Comparison of ENCODE assay signal across 35 cellular contexts in genomic region chr1:205370780-205371179, GRCh38. TPM values are rescaled to one million over a fixed set of nuclear protein-coding genes. Genes with fewer than 3 reads are reported as not detected.
DNase-seq lines count a peak whose midpoint lies in the region; ATAC-seq, FAIRE-seq and TF ChIP-seq lines count a peak whose summit lies in the region.
"Had no signal": no experiment of that assay in that cellular context is flagged by ENCODE, and none has a peak within 500 bp of the region (broad histone marks: within the 10 kb centered on the region; RNA-seq: fewer than 3 reads in every experiment).

No MANE protein-coding gene starts in this region.

- H3K4me1 ChIP-seq in astrocyte (ENCODE audit: insufficient read depth, low read length) (peaks cover 56% of the 10 kb centered on the region), pancreas (peaks cover 33 to 67% (median 64%) of the 10 kb centered on the region in 3 donors), SK-N-SH (ENCODE audit: control insufficient read depth in 1 of 2, insufficient read depth in 2 of 2, low read depth in 1 of 2, low read length in 1 of 2) (peaks cover 2 to 27% of the 10 kb centered on the region in 2 experiments)
- H3K4me1 ChIP-seq: prostate gland had no signal

- H3K27me3 Mint-ChIP-seq in astrocyte (ENCODE audit: low read depth, unreplicated experiment), result no peaks in the 10 kb centered on the region

- H3K36me3 ChIP-seq in astrocyte (ENCODE audit: insufficient read depth, low read length), result no peaks in the 10 kb centered on the region
- H3K36me3 ChIP-seq in pancreas, result no peaks in the 10 kb centered on the region
- no peaks in the 10 kb centered on the region for H3K36me3 ChIP-seq in SK-N-SH (replicated peaks in 1 of 2; ENCODE audit: control insufficient read depth in 1 of 2, insufficient read depth in 2 of 2, low read length in 1 of 2)
- H3K36me3 ChIP-seq: neutrophil, prostate gland, tibial artery had no signal

- FAIRE-seq in astrocyte (lab: Jason Lieb, UNC) (no peak), pancreas (lab: Jason Lieb, UNC) (no peak)

- TF ChIP-seq RAD21 in SK-N-SH (IDR thresholded peaks at IDR 0.05; ENCODE audit: low read length), result no peak

- no peaks in the 10 kb centered on the region for H3K9me2 ChIP-seq in SK-N-SH

- CTCF ChIA-PET in SK-N-SH (lab: Yijun Ruan, JAX), result interaction anchor here (1.0 to 1.3 kb wide), 4 partner anchors 35 to 153 kb away, joined by 3 to 5 read pairs (median 4); no protein-coding TSS in a partner anchor

- no peaks in the 10 kb centered on the region for H3K79me2 ChIP-seq in astrocyte (ENCODE audit: insufficient read depth, low read length)
- H3K79me2 ChIP-seq in SK-N-SH (ENCODE audit: insufficient read depth), result no peaks in the 10 kb centered on the region

- H3K9me3 Mint-ChIP-seq in astrocyte (ENCODE audit: unreplicated experiment), result no peaks in the 10 kb centered on the region
- H3K9me3 Mint-ChIP-seq: activated naive CD8-positive, alpha-beta T cell treated with anti-CD3 and anti-CD28 coated beads, Interleukin-2, amount 50 U/mL, for 24 hours; activated T-cell treated with anti-CD3 and anti-CD28 coated beads, Interleukin-2, amount 50 U/mL, for 72 hours; dendritic cell treated with granulocyte-macrophage colony-stimulating factor and Interleukin-4, amounts not matched to agents 40 ng/mL and 50 ng/mL, for 4 days had no signal

- no peaks in the 10 kb centered on the region for H3K36me3 Mint-ChIP-seq in astrocyte (ENCODE audit: low read depth, unreplicated experiment)
- H3K36me3 Mint-ChIP-seq: activated CD8-positive, alpha-beta memory T cell treated with anti-CD3 and anti-CD28 coated beads, Interleukin-2, amount 10 ng/mL, durations not matched to agents 7 days and 5 days; naive B cell had no signal

- peaks cover 30% of the 10 kb centered on the region for H3F3A ChIP-seq in SK-N-SH (replicated peaks; ENCODE audit: insufficient read depth)

- peak overlapping the region; percentile 88 for H3K27ac Mint-ChIP-seq in astrocyte (ENCODE audit: unreplicated experiment)
- H3K27ac Mint-ChIP-seq: activated CD8-positive, alpha-beta memory T cell treated with anti-CD3 and anti-CD28 coated beads, Interleukin-2, amount 10 ng/mL, durations not matched to agents 7 days and 5 days; activated naive CD8-positive, alpha-beta T cell treated with anti-CD3 and anti-CD28 coated beads, Interleukin-2, amount 50 U/mL, for 24 hours; activated T-cell treated with anti-CD3 and anti-CD28 coated beads, Interleukin-2, amount 50 U/mL, for 72 hours; dendritic cell treated with granulocyte-macrophage colony-stimulating factor and Interleukin-4, amounts not matched to agents 40 ng/mL and 50 ng/mL, for 4 days had no signal

- H3K4me1 Mint-ChIP-seq in astrocyte (ENCODE audit: low read depth, unreplicated experiment), result peaks cover 58% of the 10 kb centered on the region

- POLR2A ChIA-PET in SK-N-SH (lab: Yijun Ruan, JAX), result no interaction called here

- no peak overlapping the region for H2AFZ ChIP-seq in astrocyte (ENCODE audit: low read depth, low read length)
- no peak overlapping the region for H2AFZ ChIP-seq in SK-N-SH (ENCODE audit: low read depth)
- H2AFZ ChIP-seq: GM23248 had no signal

- H3K9ac ChIP-seq in astrocyte (ENCODE audit: low read length) (no peak overlapping the region), SK-N-SH (no peak overlapping the region)
- H3K9ac ChIP-seq: GM23248 had no signal

- H3K9me3 ChIP-seq in astrocyte (ENCODE audit: insufficient read depth, low read depth, low read length), result no peaks in the 10 kb centered on the region
- no peaks in the 10 kb centered on the region for H3K9me3 ChIP-seq in pancreas
- no peaks in the 10 kb centered on the region for H3K9me3 ChIP-seq in SK-N-SH
- H3K9me3 ChIP-seq: neutrophil, prostate gland, tibial artery had no signal

- no peak overlapping the region for H3K4me3 ChIP-seq in astrocyte (ENCODE audit: insufficient read depth, low read depth, low read length)
- H3K4me3 ChIP-seq in pancreas, result no peak overlapping the region
- H3K4me3 ChIP-seq in SK-N-SH (ENCODE audit: low read depth in 2 of 2, low read length in 1 of 2), result no peak overlapping the region
- H3K4me3 ChIP-seq: GM23248, prostate gland, tibial artery had no signal

- no peak overlapping the region for H3K4me3 Mint-ChIP-seq in astrocyte (ENCODE audit: unreplicated experiment)
- H3K4me3 Mint-ChIP-seq: activated CD8-positive, alpha-beta memory T cell treated with anti-CD3 and anti-CD28 coated beads, Interleukin-2, amount 10 ng/mL, durations not matched to agents 7 days and 5 days; activated naive CD8-positive, alpha-beta T cell treated with anti-CD3 and anti-CD28 coated beads, Interleukin-2, amount 50 U/mL, for 24 hours; activated T-cell treated with anti-CD3 and anti-CD28 coated beads, Interleukin-2, amount 50 U/mL, for 72 hours; dendritic cell treated with granulocyte-macrophage colony-stimulating factor and Interleukin-4, amounts not matched to agents 40 ng/mL and 50 ng/mL, for 4 days; naive B cell had no signal

- no peak for TF ChIP-seq CTCF in astrocyte (IDR thresholded peaks at IDR 0.05; ENCODE audit: insufficient read depth, low read depth, low read length)
- TF ChIP-seq CTCF in pancreas (IDR thresholded peaks at IDR 0.05), result no peak
- no peak for TF ChIP-seq CTCF in SK-N-SH (IDR thresholded peaks at IDR 0.05)

- intact Hi-C loops in pancreas (cut with DNase I), result no loop called here

- peak; percentile 72 to 84 (median 80) for ATAC-seq in pancreas
- ATAC-seq: activated CD8-positive, alpha-beta memory T cell treated with anti-CD3 and anti-CD28 coated beads, Interleukin-2, amount 10 ng/mL, durations not matched to agents 7 days and 5 days; activated naive CD8-positive, alpha-beta T cell treated with anti-CD3 and anti-CD28 coated beads, Interleukin-2, amount 50 U/mL, for 24 hours; activated T-cell treated with anti-CD3 and anti-CD28 coated beads, Interleukin-2, amount 50 U/mL, for 72 hours; left ventricle myocardium superior; sciatic nerve had no signal

- H3K27me3 ChIP-seq in astrocyte (ENCODE audit: insufficient read depth, low read length), result no peaks in the 10 kb centered on the region
- H3K27me3 ChIP-seq in pancreas, result no peaks in the 10 kb centered on the region
- H3K27me3 ChIP-seq in SK-N-SH (ENCODE audit: insufficient read depth), result no peaks in the 10 kb centered on the region
- H3K27me3 ChIP-seq: tibial artery had no signal

- H4K20me1 ChIP-seq in astrocyte (ENCODE audit: insufficient read depth, low read length) (no peaks in the 10 kb centered on the region), SK-N-SH (ENCODE audit: insufficient read depth) (no peaks in the 10 kb centered on the region)

- H3K4me2 ChIP-seq in astrocyte (ENCODE audit: low read length) (no peak overlapping the region), SK-N-SH (no peak overlapping the region)

- no peak for TF ChIP-seq EP300 in SK-N-SH (IDR thresholded peaks at IDR 0.05; ENCODE audit: borderline replicate concordance in 1 of 2, low read depth in 1 of 2, low read length in 1 of 2)

- no peak overlapping the region for H3K27ac ChIP-seq in astrocyte (ENCODE audit: low read depth, low read length)
- H3K27ac ChIP-seq in pancreas, result peak overlapping the region in 1 of 4 donors; percentile 54
- no peak overlapping the region for H3K27ac ChIP-seq in SK-N-SH (ENCODE audit: low read depth in 2 of 2, low read length in 1 of 2)
- H3K27ac ChIP-seq: GM23248, neutrophil, prostate gland, tibial artery had no signal

- peak; percentile 69 for DNase-seq in NCI-H1092 treated with DMSO at 0.1 percent for 48 hours (lab: John Stamatoyannopoulos, UW)
- DNase-seq in NCI-H2029 treated with DMSO at 0.1 percent for 48 hours (lab: John Stamatoyannopoulos, UW), result peak; percentile 36
- no peak for DNase-seq in astrocyte (ENCODE audit: low read depth)
- peak in 4 of 6 donors; percentile 34 to 85 (median 57) for DNase-seq in pancreas
- DNase-seq in SK-N-SH, result no peak
- DNase-seq in activated T-cell treated with anti-CD3 and anti-CD28 coated beads, Interleukin-2, amount 50 U/mL, for 1 hour, result no peak
- DNase-seq in activated CD8-positive, alpha-beta memory T cell treated with anti-CD3 and anti-CD28 coated beads for 24 hours, result no peak
- DNase-seq: activated CD4-positive, alpha-beta T cell treated with anti-CD3 and anti-CD28 coated beads, Interleukin-2, amount 50 U/mL, for 1 hour; activated CD4-positive, CD25-positive, alpha-beta regulatory T cell; activated CD8-positive, alpha-beta memory T cell treated with anti-CD3 and anti-CD28 coated beads, Interleukin-2, amount 10 ng/mL, durations not matched to agents 7 days and 5 days; activated naive CD4-positive, alpha-beta T cell; activated naive CD8-positive, alpha-beta T cell treated with anti-CD3 and anti-CD28 coated beads, Interleukin-2, amount 50 U/mL, for 24 hours; activated T-cell treated with anti-CD3 and anti-CD28 coated beads, Interleukin-2, amount 50 U/mL, for 72 hours; central memory CD4-positive, alpha-beta T cell; DMS79; GDM1; GM23248; islet precursor cell; Karpas-422; left ventricle myocardium superior; naive B cell; NCI-H187 treated with DMSO at 0.1 percent for 48 hours; NK-92 treated with Interleukin-12 subunit alpha and Interleukin-12 subunit beta, amount 100 ng/mL, for 24 hours; stimulated activated CD4-positive, alpha-beta T cell treated with anti-CD3 and anti-CD28 coated beads, Interleukin-12 subunit alpha, Interleukin-12 subunit beta, amount 100 ng/mL, for 4 hours; stimulated activated CD4-positive, alpha-beta T cell treated with anti-CD3 and anti-CD28 coated beads, Interleukin-2, amount 100 ng/mL, for 48 hours; T-helper 1 cell; tibial artery had no signal

TF ChIP-seq in SK-N-SH, 30 proteins besides CTCF, POLR2A, EP300 and RAD21 (continues in another document):
- TF ChIP-seq ELF1 (IDR thresholded peaks at IDR 0.05) (no peak), GABPA (IDR thresholded peaks at IDR 0.05; ENCODE audit: low read depth) (no peak)

RNA-seq across cellular contexts. Expression of gene KLHDC8A, which starts 14.1 kb away (rescaled TPM):
- 0.39 and 0.50 TPM in 2 replicates for total RNA-seq in astrocyte
- total RNA-seq in pancreas, result 1 to 10 TPM in 1 of 6 donors, under 1 TPM in 5; 0.28 to 1.5 (median 0.68) TPM
- polyA plus RNA-seq in pancreas, result 1 to 10 TPM in 1 of 2 donors, under 1 TPM in 1; 0.99 to 5.4 TPM
- polyA plus RNA-seq in SK-N-SH (2012; rRNA removed), result 0.02 and 0.03 TPM in 2 replicates
- 0.01 and 0.09 TPM in 2 replicates for polyA plus RNA-seq in SK-N-SH (2012; cell fraction: cytosol; rRNA removed)
- 0.07 TPM in 1 of 2 replicates, not detected in the other for polyA plus RNA-seq in SK-N-SH (2012; cell fraction: nucleus; rRNA removed)
- total RNA-seq: activated CD8-positive, alpha-beta memory T cell treated with anti-CD3 and anti-CD28 coated beads, Interleukin-2, amount 10 ng/mL, durations not matched to agents 7 days and 5 days; activated T-cell treated with anti-CD3 and anti-CD28 coated beads, Interleukin-2, amount 50 U/mL, for 72 hours; fibroblast of villous mesenchyme; GM23248; left ventricle myocardium superior; NCI-H460 had no signal
- polyA plus RNA-seq: BJ, GM23248 had no signal

RNA-seq across cellular contexts. Expression of gene NUAK2, which starts 49.2 kb away (rescaled TPM):
- total RNA-seq in astrocyte (35.3 and 49.4 TPM in 2 replicates), pancreas (10 to 100 TPM in 2 of 6 donors, 1 to 10 TPM in 4; 6.3 to 14.4 (median 8.6) TPM)
- polyA plus RNA-seq in pancreas (1 to 10 TPM; 7.9 to 9.5 TPM), SK-N-SH (2012; rRNA removed) (6.8 and 11.1 TPM in 2 replicates)
- 4.4 and 6.4 TPM in 2 replicates for polyA plus RNA-seq in SK-N-SH (2012; cell fraction: cytosol; rRNA removed)
- 13.2 and 14.3 TPM in 2 replicates for polyA plus RNA-seq in SK-N-SH (2012; cell fraction: nucleus; rRNA removed)

RNA-seq across cellular contexts. Expression of gene LEMD1, which starts 51.1 kb away (rescaled TPM):
- total RNA-seq in astrocyte (2.5 and 3.1 TPM in 2 replicates), pancreas (under 1 TPM in 2 of 6 donors, not detected in 4; 0.28 to 0.32 TPM)
- polyA plus RNA-seq in pancreas (not detected), SK-N-SH (2012; rRNA removed) (not detected in 2 replicates)
- not detected in 2 replicates for polyA plus RNA-seq in SK-N-SH (2012; cell fraction: cytosol; rRNA removed)
- polyA plus RNA-seq in SK-N-SH (2012; cell fraction: nucleus; rRNA removed), result not detected in 2 replicates
- total RNA-seq: fibroblast of villous mesenchyme, GM23248, left ventricle myocardium superior, NCI-H460, sciatic nerve had no signal
- polyA plus RNA-seq: AG04450, BJ, GM23248 had no signal

Comparison
In these comparisons a context has a peak if more than half of its experiments do, and no peak if none do; other contexts are left out.
1. DNase-seq: peak in NCI-H1092 treated with DMSO at 0.1 percent for 48 hours (single experiment), NCI-H2029 treated with DMSO at 0.1 percent for 48 hours (single experiment) and pancreas (4 of 6); none in astrocyte (single experiment), SK-N-SH (single experiment), activated T-cell treated with anti-CD3 and anti-CD28 coated beads, Interleukin-2, amount 50 U/mL, for 1 hour (single experiment) and activated CD8-positive, alpha-beta memory T cell treated with anti-CD3 and anti-CD28 coated beads for 24 hours (single experiment).